ENCODE assay signal across 17 cellular contexts in the genomic region with DNA sequence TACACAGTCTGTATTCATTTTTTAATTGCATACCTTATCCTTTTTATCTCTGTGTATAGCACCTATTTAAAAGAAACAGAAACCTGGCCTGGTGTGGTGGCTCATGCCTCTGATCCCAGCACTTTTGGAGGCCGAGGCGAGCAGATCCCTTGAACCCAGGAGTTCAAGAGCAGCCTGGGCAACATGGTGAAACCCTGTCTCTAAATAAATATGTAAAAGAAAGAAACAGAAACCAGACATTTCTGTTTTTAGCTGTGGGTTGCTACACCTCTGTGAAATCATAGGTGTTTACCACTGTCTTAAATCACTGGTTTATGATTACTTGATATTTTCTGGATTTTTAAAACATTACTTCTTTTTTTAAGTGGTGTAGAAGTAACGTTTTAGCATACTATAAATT. TPM values are rescaled to one million over a fixed set of nuclear protein-coding genes. Genes with fewer than 3 reads are reported as not detected.
"Had no signal": no experiment of that assay in that cellular context is flagged by ENCODE, and none has a peak within 500 bp of the region (broad histone marks: within the 10 kb centered on the region; RNA-seq: fewer than 3 reads in every experiment).

No MANE protein-coding gene starts in this region.

- H3K4me1 ChIP-seq: esophagus muscularis mucosa, right atrium auricular region, tibial artery, uterus had no signal

- H3K27ac ChIP-seq: coronary artery, esophagus muscularis mucosa, right atrium auricular region, tibial artery, uterus had no signal

- ATAC-seq: activated CD8-positive, alpha-beta T cell treated with anti-CD3 and anti-CD28 coated beads for 36 hours; activated T-cell treated with anti-CD3 and anti-CD28 coated beads, Interleukin-2, amount 50 U/mL, for 4 hours; stimulated activated naive B cell treated with anti-CD40 and anti-IgM and Interleukin-4, amounts not matched to agents 10 μg/mL and 1 μg/mL and 100 μg/mL, for 72 hours had no signal

- DNase-seq: activated B cell treated with CpG ODN at 0.5 μM for 24 hours; activated CD4-positive, alpha-beta T cell treated with anti-CD3 and anti-CD28 coated beads for 48 hours; activated CD8-positive, alpha-beta T cell treated with anti-CD3 and anti-CD28 coated beads for 36 hours; activated effector memory CD4-positive, alpha-beta T cell treated with anti-CD3 and anti-CD28 coated beads, Interleukin-2, amount 50 U/mL, for 16 hours; activated T-cell treated with anti-CD3 and anti-CD28 coated beads, Interleukin-2, amount 50 U/mL, for 4 hours; central memory CD4-positive, alpha-beta T cell; naive B cell; stimulated activated CD4-positive, alpha-beta T cell treated with anti-CD3 and anti-CD28 coated beads, Interleukin-4, amount 100 ng/mL, for 1 hour; stimulated activated naive B cell treated with anti-CD40 and anti-IgM and Interleukin-4, amounts not matched to agents 10 μg/mL and 1 μg/mL and 100 μg/mL, for 72 hours; tibial artery; uterus had no signal

- H3K36me3 ChIP-seq: esophagus muscularis mucosa, right atrium auricular region, tibial artery, uterus had no signal

- H3K4me3 ChIP-seq: coronary artery, esophagus muscularis mucosa, lung, right atrium auricular region, tibial artery, uterus had no signal

- H3K9me3 ChIP-seq: esophagus muscularis mucosa, right atrium auricular region, tibial artery, uterus had no signal

- H3K27me3 ChIP-seq: esophagus muscularis mucosa, right atrium auricular region, tibial artery, uterus had no signal

- FAIRE-seq: islet of Langerhans had no signal

RNA-seq across cellular contexts. Expression of a gene that starts 41.0 kb away (rescaled TPM):
- total RNA-seq: activated B cell treated with CpG ODN at 0.5 μM for 24 hours; activated CD8-positive, alpha-beta T cell treated with anti-CD3 and anti-CD28 coated beads for 36 hours; mononuclear cell had no signal
